ENCODE assay signal across 22 cellular contexts in the genomic region with DNA sequence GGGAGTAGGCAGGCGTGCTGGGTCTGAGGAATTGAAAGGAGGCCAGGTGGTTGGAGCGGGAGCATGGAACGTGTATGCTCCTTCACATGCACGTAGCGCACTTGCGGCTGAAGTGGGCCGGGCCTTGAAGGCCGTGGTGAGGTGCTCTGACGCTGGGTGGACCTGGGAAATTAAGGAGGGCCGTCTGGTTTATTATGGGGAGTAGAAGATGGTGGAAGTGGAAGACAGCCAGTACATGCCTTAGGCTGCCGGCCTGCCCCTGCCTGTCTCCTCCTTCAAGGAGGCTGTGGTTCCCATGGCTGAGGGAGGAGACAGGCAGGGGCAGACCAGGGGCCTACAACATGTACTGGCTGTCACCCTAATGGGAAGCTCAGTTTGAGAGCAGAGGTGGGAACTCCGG. TPM values are rescaled to one million over a fixed set of nuclear protein-coding genes. Genes with fewer than 3 reads are reported as not detected.
A peak's percentile ranks its signal among the peaks of the same experiment; 100 is the strongest.
DNase-seq lines count a peak whose midpoint lies in the region; ATAC-seq, FAIRE-seq and TF ChIP-seq lines count a peak whose summit lies in the region.
"Had no signal": no experiment of that assay in that cellular context is flagged by ENCODE, and none has a peak within 500 bp of the region (broad histone marks: within the 10 kb centered on the region; RNA-seq: fewer than 3 reads in every experiment).

No MANE protein-coding gene starts in this region.

- FAIRE-seq in bronchial epithelial cell (lab: Jason Lieb, UNC), result no peak
- FAIRE-seq: urothelium cell line had no signal

- peak overlapping the region; percentile 8 for H3K4me2 ChIP-seq in mammary epithelial cell (ENCODE audit: insufficient read depth, low read depth, low read length)
- H3K4me2 ChIP-seq: SK-N-SH had no signal

- H3K36me3 Mint-ChIP-seq in MCF 10A (ENCODE audit: insufficient read depth, unreplicated experiment), result peaks cover 11% of the 10 kb centered on the region
- H3K36me3 Mint-ChIP-seq in memory B cell, result peaks cover 2% of the 10 kb centered on the region

- peaks cover 5% of the 10 kb centered on the region for H3K4me1 ChIP-seq in mammary epithelial cell (ENCODE audit: insufficient read depth, low read length)
- peaks cover 69% of the 10 kb centered on the region for H3K4me1 ChIP-seq in suprapubic skin

- dilution Hi-C loops in mammary epithelial cell (cut with HindIII; ENCODE audit: low sequenced_read_pairs), result no loop called here

- WGBS in mammary epithelial cell (ENCODE audit: low coverage, missing lambda C conversion rate), result 65% methylated on average over 2 of the region's 12 CpGs
- 52% methylated on average over 11 of the region's 12 CpGs for WGBS in suprapubic skin

- H3K27ac Mint-ChIP-seq in MCF 10A (ENCODE audit: low read depth, unreplicated experiment) (no peak overlapping the region), memory B cell (peak overlapping the region; percentile 81)
- H3K27ac Mint-ChIP-seq: activated B cell treated with CpG ODN at 0.5 μM for 24 hours; activated CD8-positive, alpha-beta T cell treated with anti-CD3 and anti-CD28 coated beads, Interleukin-2, amount 10 ng/mL, durations not matched to agents 7 days and 5 days; activated T-cell treated with anti-CD3 and anti-CD28 coated beads, Interleukin-2, amount 50 U/mL, for 72 hours had no signal

- H3K79me2 ChIP-seq in mammary epithelial cell (ENCODE audit: insufficient read depth, low read length), result peaks cover 100% of the 10 kb centered on the region

- BruUV-seq in mammary epithelial cell (replicated peaks; lab: Mats Ljungman, UMichigan) (no TSS peak), MCF 10A (replicated peaks; lab: Mats Ljungman, UMichigan) (no TSS peak)

- no peaks in the 10 kb centered on the region for H3K27me3 Mint-ChIP-seq in MCF 10A (ENCODE audit: insufficient read depth, unreplicated experiment)
- H3K27me3 Mint-ChIP-seq in memory B cell, result no peaks in the 10 kb centered on the region
- H3K27me3 Mint-ChIP-seq: activated B cell treated with CpG ODN at 0.5 μM for 24 hours; activated naive CD4-positive, alpha-beta T cell treated with anti-CD3 and anti-CD28 coated beads, Interleukin-2, amount 50 U/mL, for 24 hours had no signal

- no peak overlapping the region for H2AFZ ChIP-seq in mammary epithelial cell (ENCODE audit: low read depth, low read length)

- H3K4me3 Mint-ChIP-seq in MCF 10A (ENCODE audit: unreplicated experiment) (no peak overlapping the region), memory B cell (no peak overlapping the region)
- H3K4me3 Mint-ChIP-seq: activated B cell treated with CpG ODN at 0.5 μM for 24 hours; activated CD8-positive, alpha-beta T cell treated with anti-CD3 and anti-CD28 coated beads, Interleukin-2, amount 10 ng/mL, durations not matched to agents 7 days and 5 days; activated naive CD4-positive, alpha-beta T cell treated with anti-CD3 and anti-CD28 coated beads, Interleukin-2, amount 50 U/mL, for 24 hours; activated T-cell treated with anti-CD3 and anti-CD28 coated beads, Interleukin-2, amount 50 U/mL, for 72 hours had no signal

- H3K27ac ChIP-seq in mammary epithelial cell (ENCODE audit: insufficient read depth, low read depth, low read length), result no peak overlapping the region
- H3K27ac ChIP-seq in suprapubic skin, result peak overlapping the region; percentile 52
- H3K27ac ChIP-seq: C4-2B, psoas muscle had no signal

- H3K4me3 ChIP-seq in mammary epithelial cell (replicated peaks in 1 of 3; ENCODE audit: insufficient read depth in 1 of 3, low read depth in 2 of 3, low read length in 3 of 3) (no peak overlapping the region), bronchial epithelial cell (ENCODE audit: low read depth, low read length) (no peak overlapping the region), suprapubic skin (no peak overlapping the region)
- H3K4me3 ChIP-seq: psoas muscle had no signal

- TF ChIP-seq CTCF in mammary epithelial cell (conservative IDR thresholded peaks at IDR 0.05 in 1 of 2, IDR thresholded peaks at IDR 0.05 in 1 of 2; ENCODE audit: extremely low read depth in 1 of 2, insufficient read depth in 1 of 2, low read depth in 1 of 2, low read length in 2 of 2) (no peak), MCF 10A (IDR thresholded peaks at IDR 0.05; ENCODE audit: unreplicated experiment) (no peak), bronchial epithelial cell (IDR thresholded peaks at IDR 0.05; ENCODE audit: insufficient read depth, low read length, severe bottlenecking) (no peak), suprapubic skin (IDR thresholded peaks at IDR 0.05) (no peak)

- peaks cover 1% of the 10 kb centered on the region for H4K20me1 ChIP-seq in mammary epithelial cell (ENCODE audit: insufficient read depth, low read length)

- H3K9ac ChIP-seq in mammary epithelial cell (ENCODE audit: insufficient read depth, low read length), result no peak overlapping the region
- H3K9ac ChIP-seq: SK-N-SH had no signal

- H3K36me3 ChIP-seq in mammary epithelial cell (ENCODE audit: insufficient read depth, low read length) (no peaks in the 10 kb centered on the region), bronchial epithelial cell (ENCODE audit: control insufficient read depth, insufficient read depth, low read length) (peaks cover 3% of the 10 kb centered on the region), suprapubic skin (no peaks in the 10 kb centered on the region)

- intact Hi-C loops in mammary epithelial cell (cut with micrococcal nuclease) (no loop called here), MCF 10A (cut with micrococcal nuclease) (no loop called here)

- TF ChIP-seq EP300 in suprapubic skin (IDR thresholded peaks at IDR 0.05), result no peak

- TF ChIP-seq POLR2A in suprapubic skin (IDR thresholded peaks at IDR 0.05), result no peak

- H3K4me1 Mint-ChIP-seq in MCF 10A (ENCODE audit: insufficient read depth, unreplicated experiment) (peaks cover 5% of the 10 kb centered on the region), memory B cell (peaks cover 46% of the 10 kb centered on the region)

- ATAC-seq in memory B cell (ENCODE audit: low read depth) (no peak), HG02798 (IDR thresholded peaks at IDR 0.05; ENCODE audit: poor library complexity, unreplicated experiment) (no peak), HG02678 (IDR thresholded peaks at IDR 0.05; ENCODE audit: unreplicated experiment) (no peak)
- ATAC-seq: activated CD8-positive, alpha-beta T cell treated with anti-CD3 and anti-CD28 coated beads, Interleukin-2, amount 10 ng/mL, durations not matched to agents 7 days and 5 days; activated T-cell treated with anti-CD3 and anti-CD28 coated beads, Interleukin-2, amount 50 U/mL, for 72 hours; HCT116 had no signal

- CTCF ChIA-PET in mammary epithelial cell (lab: Charles Lee; ENCODE audit: low non-redundant PET), result no interaction called here
- CTCF ChIA-PET in MCF 10A (lab: Yijun Ruan, JAX), result no interaction called here

- H3K27me3 ChIP-seq in mammary epithelial cell (ENCODE audit: insufficient read depth, low read length), result no peaks in the 10 kb centered on the region
- H3K27me3 ChIP-seq in bronchial epithelial cell (ENCODE audit: control insufficient read depth, insufficient read depth, low read length), result no peaks in the 10 kb centered on the region
- no peaks in the 10 kb centered on the region for H3K27me3 ChIP-seq in suprapubic skin

- H3K9me3 ChIP-seq in mammary epithelial cell (replicated peaks; ENCODE audit: insufficient read depth, low read length) (no peaks in the 10 kb centered on the region), suprapubic skin (no peaks in the 10 kb centered on the region)
- H3K9me3 ChIP-seq: psoas muscle, SK-N-SH had no signal

- POLR2A ChIA-PET in MCF 10A (lab: Yijun Ruan, JAX), result no interaction called here

- H3K9me3 Mint-ChIP-seq in MCF 10A (ENCODE audit: unreplicated experiment), result no peaks in the 10 kb centered on the region
- no peaks in the 10 kb centered on the region for H3K9me3 Mint-ChIP-seq in memory B cell
- H3K9me3 Mint-ChIP-seq: activated B cell treated with CpG ODN at 0.5 μM for 24 hours; activated naive CD4-positive, alpha-beta T cell treated with anti-CD3 and anti-CD28 coated beads, Interleukin-2, amount 50 U/mL, for 24 hours; activated T-cell treated with anti-CD3 and anti-CD28 coated beads, Interleukin-2, amount 50 U/mL, for 72 hours had no signal

- peak; percentile 14 for DNase-seq in mammary epithelial cell
- no peak for DNase-seq in MCF 10A (ENCODE audit: unreplicated experiment)
- peak; percentile 47 for DNase-seq in bronchial epithelial cell (ENCODE audit: low read depth)
- DNase-seq in memory B cell (ENCODE audit: low spot score in 2 of 2), result no peak
- no peak for DNase-seq in suprapubic skin (ENCODE audit: low spot score in 2 of 2)
- no peak for DNase-seq in iPS-NIHi7 (ENCODE audit: extremely low spot score)
- DNase-seq: activated B cell treated with CpG ODN at 0.5 μM for 24 hours; activated CD8-positive, alpha-beta T cell treated with anti-CD3 and anti-CD28 coated beads, Interleukin-2, amount 10 ng/mL, durations not matched to agents 7 days and 5 days; activated T-cell treated with anti-CD3 and anti-CD28 coated beads, Interleukin-2, amount 50 U/mL, for 72 hours; GDM1; KG1; NCI-H526 treated with DMSO at 0.1 percent for 48 hours; psoas muscle; SK-N-SH; substantia nigra; T-helper 9 cell had no signal

- in situ Hi-C loops in mammary epithelial cell (cut with MboI; ENCODE audit: low sequenced_read_pairs in 2 of 2), result no loop called here

RNA-seq across cellular contexts. Expression of a gene that starts 23.9 kb away (rescaled TPM):
- total RNA-seq in mammary epithelial cell, result 100 to 1,000 TPM in 1 of 2 donors, 10 to 100 TPM in 1; 67.5 to 109 TPM
- polyA plus RNA-seq in mammary epithelial cell, result 49.6 TPM
- 14.5 TPM for polyA minus RNA-seq in mammary epithelial cell
- total RNA-seq in MCF 10A (2022), result 77.4 and 91.5 TPM in 2 replicates
- 48.4 and 49.0 TPM in 2 replicates for total RNA-seq in bronchial epithelial cell
- total RNA-seq in suprapubic skin, result 10 to 100 TPM; 83.1 to 88.8 (median 86.4) TPM

Comparison
In these comparisons a context has a peak if more than half of its experiments do, and no peak if none do; other contexts are left out.
1. DNase-seq: peak in mammary epithelial cell (single experiment) and bronchial epithelial cell (single experiment); none in MCF 10A (single experiment), memory B cell (0 of 2), suprapubic skin (0 of 2) and iPS-NIHi7 (single experiment).